In the genomic region with DNA sequence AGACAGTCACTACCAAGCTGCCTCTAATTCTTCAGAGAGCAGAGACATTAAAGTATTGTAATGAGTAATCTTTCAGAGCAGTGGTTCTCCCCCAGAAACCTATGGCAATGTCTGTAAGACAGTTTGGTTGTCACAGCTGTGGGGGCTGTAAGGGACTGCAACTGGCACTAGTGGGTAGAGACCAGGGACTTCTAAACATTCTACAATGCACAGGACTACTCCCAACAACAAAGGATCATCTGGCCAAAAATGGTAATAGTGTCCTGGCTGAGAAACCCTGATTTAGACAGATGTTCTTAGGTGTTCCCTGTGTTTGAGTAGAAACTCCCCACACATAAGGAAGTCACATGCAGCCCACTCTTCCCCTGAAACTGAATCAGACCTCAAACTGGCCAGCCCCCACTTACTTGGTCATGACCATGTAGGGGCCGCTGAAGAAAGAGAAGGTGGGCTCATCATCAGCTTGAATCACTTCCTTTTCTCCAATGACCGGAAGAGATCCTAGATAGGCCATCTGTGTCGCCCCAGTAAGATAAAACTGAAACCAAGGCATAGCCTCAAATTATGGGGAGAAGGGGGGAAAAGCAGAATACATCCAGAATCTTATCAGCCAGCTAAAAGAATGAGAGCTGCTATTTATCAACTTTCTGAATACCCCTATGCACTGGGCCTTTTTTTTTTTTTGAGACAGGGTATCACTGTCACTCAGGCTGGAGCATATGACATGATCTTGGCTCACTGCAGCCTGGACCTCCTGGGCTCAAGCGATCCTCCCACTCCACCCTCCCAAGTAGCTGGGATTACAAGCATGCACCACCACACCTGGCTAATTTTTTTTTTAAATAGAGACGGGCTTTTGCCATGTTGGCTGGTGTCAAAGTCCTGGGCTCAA, we compare ENCODE assay signal across 11 cellular contexts.
A peak's percentile ranks its signal among the peaks of the same experiment; 100 is the strongest.
DNase-seq lines count a peak whose midpoint lies in the region; ATAC-seq and TF ChIP-seq lines count a peak whose summit lies in the region.
"Had no signal": no experiment of that assay in that cellular context is flagged by ENCODE, and none has a peak within 500 bp of the region (broad histone marks: within the 10 kb centered on the region; RNA-seq: fewer than 3 reads in every experiment).

No MANE protein-coding gene starts in this region.

- WGBS in suprapubic skin: 63% methylated on average over 5 of the region's 5 CpGs
- 65 to 77% methylated on average over 5 of the region's 5 CpGs for WGBS in body of pancreas, 2 donors

- no peaks in the 10 kb centered on the region for H3K27me3 ChIP-seq in suprapubic skin
- H3K27me3 ChIP-seq in body of pancreas: no peaks in the 10 kb centered on the region
- H3K27me3 ChIP-seq: BE2C, right lobe of liver had no signal

- no peak for TF ChIP-seq CTCF in suprapubic skin (IDR thresholded peaks at IDR 0.05)
- no peak for TF ChIP-seq CTCF in body of pancreas (IDR thresholded peaks at IDR 0.05)

- H3K4me3 ChIP-seq in suprapubic skin (no peak overlapping the region), body of pancreas (no peak overlapping the region)
- H3K4me3 ChIP-seq: lung, right lobe of liver had no signal

- H3K36me3 ChIP-seq in suprapubic skin (no peaks in the 10 kb centered on the region), body of pancreas (replicated peaks in 1 of 2; ENCODE audit: insufficient read depth in 1 of 2, low read depth in 2 of 2) (no peaks in the 10 kb centered on the region)
- H3K36me3 ChIP-seq: BE2C, right lobe of liver had no signal

- intact Hi-C loops in posterior vena cava (cut with DNase I) (no loop called here), body of pancreas (cut with DNase I) (no loop called here)

- DNase-seq in CD1c-positive myeloid dendritic cell (ENCODE audit: extremely low spot score) (peak; percentile 84), HT1080 (ENCODE audit: low read depth) (peak; percentile 15), suprapubic skin (ENCODE audit: low spot score in 2 of 2) (no peak), posterior vena cava (ENCODE audit: low spot score) (no peak), NCI-H82 treated with DMSO at 0.1 percent for 48 hours (lab: John Stamatoyannopoulos, UW; ENCODE audit: unreplicated experiment) (no peak), body of pancreas (no peak)
- DNase-seq: BE2C, right lobe of liver had no signal

- H3K27ac ChIP-seq in suprapubic skin: no peak overlapping the region
- no peak overlapping the region for H3K27ac ChIP-seq in body of pancreas
- H3K27ac ChIP-seq: right lobe of liver had no signal

- TF ChIP-seq EP300 in suprapubic skin (IDR thresholded peaks at IDR 0.05): no peak

- H3K4me1 ChIP-seq in suprapubic skin (no peaks in the 10 kb centered on the region), body of pancreas (no peaks in the 10 kb centered on the region)
- H3K4me1 ChIP-seq: BE2C, right lobe of liver had no signal

- ATAC-seq in GM18873 (IDR thresholded peaks at IDR 0.05; ENCODE audit: low FRiP score, unreplicated experiment): peak; percentile 44
- peak; percentile 63 for ATAC-seq in HG02759 (IDR thresholded peaks at IDR 0.05; ENCODE audit: unreplicated experiment)
- no peak for ATAC-seq in body of pancreas
- ATAC-seq: right lobe of liver had no signal

- TF ChIP-seq POLR2A in suprapubic skin (IDR thresholded peaks at IDR 0.05): no peak
- no peak for TF ChIP-seq POLR2A in body of pancreas (IDR thresholded peaks at IDR 0.05)

- H3K9me3 ChIP-seq in suprapubic skin (no peaks in the 10 kb centered on the region), body of pancreas (no peaks in the 10 kb centered on the region)
- H3K9me3 ChIP-seq: BE2C, right lobe of liver had no signal

Comparison
In these comparisons a context has a peak if more than half of its experiments do, and no peak if none do; other contexts are left out.
1. DNase-seq: peak in CD1c-positive myeloid dendritic cell (single experiment) and HT1080 (single experiment); none in suprapubic skin (0 of 2), posterior vena cava (single experiment), NCI-H82 treated with DMSO at 0.1 percent for 48 hours (single experiment) and body of pancreas (0 of 4).